In the genomic region with DNA sequence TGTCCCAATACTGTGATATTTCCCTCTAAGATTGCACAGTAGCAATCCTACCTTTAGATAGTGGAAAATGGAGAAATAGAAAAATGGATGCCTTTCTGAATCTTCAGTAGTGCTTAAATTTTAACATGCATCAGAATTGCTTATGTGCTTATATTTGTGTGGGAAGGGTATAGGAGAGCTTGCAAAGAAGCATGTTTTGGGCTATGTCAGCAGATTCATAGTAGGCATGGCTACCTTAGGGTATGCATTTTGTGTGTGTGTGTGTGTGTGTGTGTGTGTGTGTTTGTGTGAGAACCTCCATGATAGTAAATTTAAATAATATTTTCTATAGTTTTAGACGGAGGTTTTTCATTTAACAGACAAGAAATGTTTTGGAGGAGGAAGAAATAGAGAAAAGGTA, we compare ENCODE assay signal across 33 cellular contexts. TPM values are rescaled to one million over a fixed set of nuclear protein-coding genes. Genes with fewer than 3 reads are reported as not detected.
"Had no signal": no experiment of that assay in that cellular context is flagged by ENCODE, and none has a peak within 500 bp of the region (broad histone marks: within the 10 kb centered on the region; RNA-seq: fewer than 3 reads in every experiment).

No MANE protein-coding gene starts in this region.

- H3K27me3 ChIP-seq: ascending aorta, breast epithelium, cardiac muscle cell, foreskin keratinocyte, gastrocnemius medialis had no signal

- H3K79me2 ChIP-seq: hepatocyte had no signal

- H3K9me3 ChIP-seq: ascending aorta, breast epithelium, esophagus muscularis mucosa, gastrocnemius medialis, heart right ventricle had no signal

- H3K36me3 Mint-ChIP-seq: activated naive CD4-positive, alpha-beta T cell treated with anti-CD3 and anti-CD28 coated beads, Interleukin-2, amount 10 ng/mL, durations not matched to agents 7 days and 5 days; activated naive CD4-positive, alpha-beta T cell treated with anti-CD3 and anti-CD28 coated beads, Interleukin-2, amount 50 U/mL, for 72 hours; activated naive CD8-positive, alpha-beta T cell treated with anti-CD3 and anti-CD28 coated beads, Interleukin-2, amount 10 ng/mL, durations not matched to agents 7 days and 5 days; brain had no signal

- H3K27ac Mint-ChIP-seq: activated CD4-positive, alpha-beta memory T cell treated with anti-CD3 and anti-CD28 coated beads, Interleukin-2, amount 10 ng/mL, durations not matched to agents 7 days and 5 days; activated CD4-positive, alpha-beta T cell treated with anti-CD3 and anti-CD28 coated beads, Interleukin-2, amount 10 ng/mL, durations not matched to agents 7 days and 5 days; activated naive CD4-positive, alpha-beta T cell treated with anti-CD3 and anti-CD28 coated beads, Interleukin-2, amount 10 ng/mL, durations not matched to agents 7 days and 5 days; activated naive CD4-positive, alpha-beta T cell treated with anti-CD3 and anti-CD28 coated beads, Interleukin-2, amount 50 U/mL, for 72 hours; activated naive CD8-positive, alpha-beta T cell treated with anti-CD3 and anti-CD28 coated beads, Interleukin-2, amount 10 ng/mL, durations not matched to agents 7 days and 5 days; activated T-cell treated with anti-CD3 and anti-CD28 coated beads, Interleukin-2, amount 50 U/mL, for 24 hours; activated T-cell treated with anti-CD3 and anti-CD28 coated beads, Interleukin-2, amount 50 U/mL, for 72 hours; dendritic cell treated with granulocyte-macrophage colony-stimulating factor and Interleukin-4, amounts not matched to agents 40 ng/mL and 50 ng/mL, for 4 days; T-helper 17 cell; T-helper 2 cell treated with Interferon-gamma antibody and Interleukin-4, amounts not matched to agents 5 μg/mL and 100 μg/mL, for 36 hours had no signal

- H3K4me3 ChIP-seq: ascending aorta, breast epithelium, cardiac muscle cell, coronary artery, dorsolateral prefrontal cortex, esophagus muscularis mucosa, gastrocnemius medialis, heart right ventricle, hepatocyte had no signal

- H3K27me3 Mint-ChIP-seq: activated CD4-positive, alpha-beta memory T cell treated with anti-CD3 and anti-CD28 coated beads, Interleukin-2, amount 10 ng/mL, durations not matched to agents 7 days and 5 days; activated T-cell treated with anti-CD3 and anti-CD28 coated beads, Interleukin-2, amount 50 U/mL, for 24 hours had no signal

- H2AFZ ChIP-seq: hepatocyte had no signal

- H3K36me3 ChIP-seq: ascending aorta, breast epithelium, cardiac muscle cell, esophagus muscularis mucosa, gastrocnemius medialis, heart right ventricle had no signal

- DNase-seq: activated CD4-positive, alpha-beta memory T cell treated with anti-CD3 and anti-CD28 coated beads, Interleukin-2, amount 10 ng/mL, durations not matched to agents 7 days and 5 days; activated CD4-positive, alpha-beta T cell treated with anti-CD3 and anti-CD28 coated beads for 4 hours; activated CD4-positive, alpha-beta T cell treated with anti-CD3 and anti-CD28 coated beads, Interleukin-2, amount 10 ng/mL, durations not matched to agents 7 days and 5 days; activated CD4-positive, alpha-beta T cell treated with anti-CD3 and anti-CD28 coated beads, Interleukin-2, amount 50 U/mL, for 4 hours; activated CD4-positive, CD25-positive, alpha-beta regulatory T cell; activated CD4-positive, CD25-positive, alpha-beta regulatory T cell treated with anti-CD3 and anti-CD28 coated beads, Interleukin-2, amount 50 U/mL, for 72 hours; activated CD8-positive, alpha-beta memory T cell treated with anti-CD3 and anti-CD28 coated beads, Interleukin-2, amount 50 U/mL, for 48 hours; activated gamma-delta T cell; activated naive CD4-positive, alpha-beta T cell; activated naive CD4-positive, alpha-beta T cell treated with anti-CD3 and anti-CD28 coated beads, Interleukin-2, amount 10 ng/mL, durations not matched to agents 7 days and 5 days; activated naive CD8-positive, alpha-beta T cell treated with anti-CD3 and anti-CD28 coated beads, Interleukin-2, amount 10 ng/mL, durations not matched to agents 7 days and 5 days; activated T-cell treated with anti-CD3 and anti-CD28 coated beads for 4 hours; activated T-cell treated with anti-CD3 and anti-CD28 coated beads, Interleukin-2, amount 50 U/mL, for 24 hours; activated T-cell treated with anti-CD3 and anti-CD28 coated beads, Interleukin-2, amount 50 U/mL, for 72 hours; dorsolateral prefrontal cortex; effector memory CD4-positive, alpha-beta T cell; erythroblast; foreskin keratinocyte; gastrocnemius medialis; heart right ventricle; T-helper 17 cell; T1000 had no signal

- H3K4me1 ChIP-seq: ascending aorta, breast epithelium, esophagus muscularis mucosa, gastrocnemius medialis, heart right ventricle had no signal

- H3K4me1 Mint-ChIP-seq: central memory CD8-positive, alpha-beta T cell had no signal

- H3K27ac ChIP-seq: ascending aorta, breast epithelium, cardiac muscle cell, coronary artery, dorsolateral prefrontal cortex, esophagus muscularis mucosa, foreskin keratinocyte, gastrocnemius medialis, heart right ventricle, hepatocyte had no signal

- ATAC-seq: activated naive CD4-positive, alpha-beta T cell treated with anti-CD3 and anti-CD28 coated beads, Interleukin-2, amount 50 U/mL, for 72 hours; activated T-cell treated with anti-CD3 and anti-CD28 coated beads, Interleukin-2, amount 50 U/mL, for 72 hours; foreskin keratinocyte; gastrocnemius medialis; heart right ventricle; T-helper 17 cell had no signal

- H3K9me3 Mint-ChIP-seq: activated CD4-positive, alpha-beta memory T cell treated with anti-CD3 and anti-CD28 coated beads, Interleukin-2, amount 10 ng/mL, durations not matched to agents 7 days and 5 days; activated CD4-positive, alpha-beta T cell treated with anti-CD3 and anti-CD28 coated beads, Interleukin-2, amount 10 ng/mL, durations not matched to agents 7 days and 5 days; activated naive CD4-positive, alpha-beta T cell treated with anti-CD3 and anti-CD28 coated beads, Interleukin-2, amount 10 ng/mL, durations not matched to agents 7 days and 5 days; activated naive CD4-positive, alpha-beta T cell treated with anti-CD3 and anti-CD28 coated beads, Interleukin-2, amount 50 U/mL, for 72 hours; activated naive CD8-positive, alpha-beta T cell treated with anti-CD3 and anti-CD28 coated beads, Interleukin-2, amount 10 ng/mL, durations not matched to agents 7 days and 5 days; activated T-cell treated with anti-CD3 and anti-CD28 coated beads, Interleukin-2, amount 50 U/mL, for 24 hours; activated T-cell treated with anti-CD3 and anti-CD28 coated beads, Interleukin-2, amount 50 U/mL, for 72 hours; brain; central memory CD8-positive, alpha-beta T cell; dendritic cell treated with granulocyte-macrophage colony-stimulating factor and Interleukin-4, amounts not matched to agents 40 ng/mL and 50 ng/mL, for 4 days; T-helper 2 cell treated with Interferon-gamma antibody and Interleukin-4, amounts not matched to agents 5 μg/mL and 100 μg/mL, for 36 hours had no signal

- H3K4me3 Mint-ChIP-seq: activated CD4-positive, alpha-beta memory T cell treated with anti-CD3 and anti-CD28 coated beads, Interleukin-2, amount 10 ng/mL, durations not matched to agents 7 days and 5 days; activated CD4-positive, alpha-beta T cell treated with anti-CD3 and anti-CD28 coated beads, Interleukin-2, amount 10 ng/mL, durations not matched to agents 7 days and 5 days; activated naive CD4-positive, alpha-beta T cell treated with anti-CD3 and anti-CD28 coated beads, Interleukin-2, amount 10 ng/mL, durations not matched to agents 7 days and 5 days; activated naive CD8-positive, alpha-beta T cell treated with anti-CD3 and anti-CD28 coated beads, Interleukin-2, amount 10 ng/mL, durations not matched to agents 7 days and 5 days; activated T-cell treated with anti-CD3 and anti-CD28 coated beads, Interleukin-2, amount 50 U/mL, for 24 hours; activated T-cell treated with anti-CD3 and anti-CD28 coated beads, Interleukin-2, amount 50 U/mL, for 72 hours; brain; central memory CD8-positive, alpha-beta T cell; dendritic cell treated with granulocyte-macrophage colony-stimulating factor and Interleukin-4, amounts not matched to agents 40 ng/mL and 50 ng/mL, for 4 days; T-helper 17 cell; T-helper 2 cell treated with Interferon-gamma antibody and Interleukin-4, amounts not matched to agents 5 μg/mL and 100 μg/mL, for 36 hours had no signal

- H3K4me2 ChIP-seq: hepatocyte had no signal

RNA-seq across cellular contexts. Expression of a gene that starts 38.3 kb away (rescaled TPM):
- total RNA-seq: activated CD4-positive, alpha-beta memory T cell treated with anti-CD3 and anti-CD28 coated beads, Interleukin-2, amount 10 ng/mL, durations not matched to agents 7 days and 5 days; activated CD4-positive, alpha-beta T cell treated with anti-CD3 and anti-CD28 coated beads, Interleukin-2, amount 10 ng/mL, durations not matched to agents 7 days and 5 days; activated naive CD4-positive, alpha-beta T cell treated with anti-CD3 and anti-CD28 coated beads, Interleukin-2, amount 50 U/mL, for 72 hours; activated naive CD8-positive, alpha-beta T cell treated with anti-CD3 and anti-CD28 coated beads, Interleukin-2, amount 10 ng/mL, durations not matched to agents 7 days and 5 days; activated T-cell treated with anti-CD3 and anti-CD28 coated beads, Interleukin-2, amount 50 U/mL, for 72 hours; ascending aorta; breast epithelium; cardiac muscle cell; esophagus muscularis mucosa; foreskin keratinocyte; gastrocnemius medialis; heart right ventricle; hepatocyte; T-helper 17 cell had no signal
- polyA plus RNA-seq: cardiac muscle cell, foreskin keratinocyte, heart right ventricle, hepatocyte had no signal
